32 cellular contexts compared by ENCODE assay signal in the genomic region with DNA sequence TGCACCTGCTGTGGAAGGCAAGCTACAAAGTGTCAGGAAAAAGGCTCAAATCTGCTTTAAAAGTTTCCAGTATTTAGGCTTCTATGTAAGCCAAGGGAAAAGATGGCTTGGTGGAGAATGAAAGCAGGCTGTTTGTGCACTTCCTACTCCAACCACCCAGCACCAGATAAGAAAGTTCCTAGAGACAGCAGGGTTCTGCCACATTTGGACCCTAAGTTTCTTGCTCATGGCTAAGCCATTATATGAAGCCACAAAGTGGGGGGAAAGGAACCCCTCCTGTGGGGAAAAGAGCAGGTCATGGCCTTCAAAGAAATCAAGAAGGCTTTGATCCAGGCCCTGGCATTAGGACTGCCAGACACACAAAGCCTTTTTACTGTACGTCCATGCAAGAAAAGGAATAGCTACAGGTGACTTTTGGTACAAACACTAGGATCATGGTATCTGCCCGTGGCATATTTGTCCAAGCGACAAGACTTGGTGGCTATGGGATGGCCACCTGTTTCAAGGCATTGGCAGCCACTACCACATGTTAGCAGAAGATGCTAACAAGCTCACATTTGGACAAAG. TPM values are rescaled to one million over a fixed set of nuclear protein-coding genes. Genes with fewer than 3 reads are reported as not detected.
"Had no signal": no experiment of that assay in that cellular context is flagged by ENCODE, and none has a peak within 500 bp of the region (broad histone marks: within the 10 kb centered on the region; RNA-seq: fewer than 3 reads in every experiment).

No MANE protein-coding gene starts in this region.

- DNase-seq: naive thymus-derived CD8-positive, alpha-beta T cell; occipital lobe; ovary; posterior cingulate gyrus; psoas muscle; right cardiac atrium; right lobe of liver; spleen; stimulated activated CD4-positive, alpha-beta T cell treated with anti-CD3 and anti-CD28 coated beads, Interleukin-12 subunit alpha, Interleukin-12 subunit beta, amount 100 ng/mL, for 4 hours; stimulated activated CD4-positive, alpha-beta T cell treated with anti-CD3 and anti-CD28 coated beads, Interleukin-1b, Interleukin-23, amount 100 ng/mL, for 48 hours; stimulated activated CD4-positive, alpha-beta T cell treated with anti-CD3 and anti-CD28 coated beads, Interleukin-4, amount 100 ng/mL, for 1 hour; stimulated activated CD4-positive, alpha-beta T cell treated with anti-CD3 and anti-CD28 coated beads, Interleukin-4, amount 100 ng/mL, for 4 hours; stimulated activated CD8-positive, alpha-beta memory T cell treated with anti-CD3 and anti-CD28 coated beads, Interleukin-4, amount 100 ng/mL, for 48 hours; stimulated activated naive CD4-positive, alpha-beta T cell; stimulated activated naive CD8-positive, alpha-beta T cell treated with anti-CD3 and anti-CD28 coated beads, Interleukin-15, Interleukin-2, amounts not matched to agents 100 U/mL and 50 U/mL, for 24 hours; stomach; thyroid gland; trophoblast cell; upper lobe of left lung had no signal

- H3K4me1 ChIP-seq: neural progenitor cell, parathyroid adenoma, psoas muscle, spleen, stomach, thyroid gland, tibial nerve, upper lobe of left lung, vagina had no signal

- H3K79me2 ChIP-seq: parathyroid adenoma had no signal

- H3K4me3 ChIP-seq: neural progenitor cell, ovary, psoas muscle, right lobe of liver, skin epidermis, smooth muscle cell, spleen, stomach, thoracic aorta, thyroid gland, tibial nerve, upper lobe of left lung, vagina had no signal

- H3K27me3 Mint-ChIP-seq: progenitor cell of endocrine pancreas had no signal

- H3K36me3 Mint-ChIP-seq: natural killer cell treated with Interleukin-12 subunit alpha and Interleukin-12 subunit beta and Interleukin-15 and Interleukin-18, amount 100 ng/mL, for 72 hours; neural progenitor cell; stimulated activated memory B cell treated with anti-CD40 and anti-IgM and Interleukin-4, amounts not matched to agents 10 μg/mL and 1 μg/mL and 100 μg/mL, for 72 hours had no signal

- H3K36me3 ChIP-seq: neural progenitor cell, ovary, right lobe of liver, spleen, stomach, thoracic aorta, thyroid gland, tibial nerve, upper lobe of left lung, vagina had no signal

- H3K4me3 Mint-ChIP-seq: naive thymus-derived CD8-positive, alpha-beta T cell; natural killer cell treated with Interleukin-12 subunit alpha and Interleukin-12 subunit beta and Interleukin-15 and Interleukin-18, amount 100 ng/mL, for 72 hours; neural progenitor cell; stimulated activated memory B cell treated with anti-CD40 and anti-IgM and Interleukin-4, amounts not matched to agents 10 μg/mL and 1 μg/mL and 100 μg/mL, for 72 hours had no signal

- H3K27ac Mint-ChIP-seq: naive thymus-derived CD8-positive, alpha-beta T cell; natural killer cell treated with Interleukin-12 subunit alpha and Interleukin-12 subunit beta and Interleukin-15 and Interleukin-18, amount 100 ng/mL, for 72 hours; neural progenitor cell; progenitor cell of endocrine pancreas; stimulated activated memory B cell treated with anti-CD40 and anti-IgM and Interleukin-4, amounts not matched to agents 10 μg/mL and 1 μg/mL and 100 μg/mL, for 72 hours had no signal

- H3K27ac ChIP-seq: neural progenitor cell, ovary, parathyroid adenoma, psoas muscle, right lobe of liver, skin epidermis, spleen, thoracic aorta, thyroid gland, tibial nerve, upper lobe of left lung, vagina had no signal

- H2AFZ ChIP-seq: neural progenitor cell, parathyroid adenoma had no signal

- H3K27me3 ChIP-seq: neural progenitor cell, ovary, right lobe of liver, spleen, stomach, thyroid gland, tibial nerve, upper lobe of left lung, vagina had no signal

- H3K4me2 ChIP-seq: neural progenitor cell, smooth muscle cell had no signal

- H3K9me3 Mint-ChIP-seq: naive thymus-derived CD8-positive, alpha-beta T cell; natural killer cell treated with Interleukin-12 subunit alpha and Interleukin-12 subunit beta and Interleukin-15 and Interleukin-18, amount 100 ng/mL, for 72 hours; neural progenitor cell; stimulated activated memory B cell treated with anti-CD40 and anti-IgM and Interleukin-4, amounts not matched to agents 10 μg/mL and 1 μg/mL and 100 μg/mL, for 72 hours had no signal

- H3K4me1 Mint-ChIP-seq: neural progenitor cell had no signal

- H3K9me3 ChIP-seq: ovary, psoas muscle, right lobe of liver, spleen, stomach, thoracic aorta, thyroid gland, tibial nerve, upper lobe of left lung, vagina had no signal

- H3K9ac ChIP-seq: neural progenitor cell, parathyroid adenoma had no signal

RNA-seq across cellular contexts. Expression of a gene that starts 41.1 kb away (rescaled TPM):
- total RNA-seq: naive thymus-derived CD8-positive, alpha-beta T cell; natural killer cell treated with Interleukin-12 subunit alpha and Interleukin-12 subunit beta and Interleukin-15 and Interleukin-18, amount 100 ng/mL, for 72 hours; osteoblast; progenitor cell of endocrine pancreas; smooth muscle cell; spleen; stomach; thoracic aorta; thyroid gland; upper lobe of left lung; ureter; vagina had no signal
- polyA plus RNA-seq: naive thymus-derived CD8-positive, alpha-beta T cell; neural cell; ovary; smooth muscle cell; spleen; stomach had no signal
